ENCODE assay signal across 8 cellular contexts in genomic region chr9:95330720-95331404, GRCh38.
"Had no signal": no experiment of that assay in that cellular context is flagged by ENCODE, and none has a peak within 500 bp of the region (broad histone marks: within the 10 kb centered on the region; RNA-seq: fewer than 3 reads in every experiment).

No MANE protein-coding gene starts in this region.

- ATAC-seq: GM12878 had no signal

- DNase-seq: GDM1, GF-D8 had no signal

- FAIRE-seq: G401.6, GM12878, GM12891, GM12892, GM18507, GM19239 had no signal

- H3K4me3 ChIP-seq: GM12878 had no signal
